15 cellular contexts compared by ENCODE assay signal in genomic region chr5:65779643-65780042, GRCh38. TPM values are rescaled to one million over a fixed set of nuclear protein-coding genes. Genes with fewer than 3 reads are reported as not detected.
DNase-seq lines count a peak whose midpoint lies in the region; ATAC-seq and TF ChIP-seq lines count a peak whose summit lies in the region.
"Had no signal": no experiment of that assay in that cellular context is flagged by ENCODE, and none has a peak within 500 bp of the region (broad histone marks: within the 10 kb centered on the region; RNA-seq: fewer than 3 reads in every experiment).

No MANE protein-coding gene starts in this region.

- peak in 1 of 5 donors; percentile 20 for DNase-seq in CD4-positive, alpha-beta memory T cell
- no peak for DNase-seq in activated CD8-positive, alpha-beta T cell treated with anti-CD3 and anti-CD28 coated beads for 36 hours
- DNase-seq in NCI-H2227 (lab: John Stamatoyannopoulos, UW; ENCODE audit: unreplicated experiment): no peak
- DNase-seq in glomerular visceral epithelial cell (ENCODE audit: extremely low spot score): no peak
- no peak for DNase-seq in NCI-H446 treated with DMSO at 0.1 percent for 48 hours (lab: John Stamatoyannopoulos, UW)
- DNase-seq: activated gamma-delta T cell, colonic mucosa, Kasumi-1, uterus, WERI-Rb-1 had no signal

- CTCF ChIA-PET in CD4-positive, alpha-beta memory T cell (lab: Charles Lee; ENCODE audit: partially characterized antibody): interaction anchor here (1.4 kb wide), 1 partner anchor 18 kb away, joined by 3 read pairs; no protein-coding TSS in a partner anchor
- CTCF ChIA-PET in activated CD8-positive, alpha-beta T cell treated with anti-CD3 and anti-CD28 coated beads for 36 hours (lab: Charles Lee): interaction anchor here (0.5 to 2.4 kb wide), 2 partner anchors 18 to 145 kb away, joined by 3 to 6 read pairs; no protein-coding TSS in a partner anchor

- no peaks in the 10 kb centered on the region for H3K27me3 Mint-ChIP-seq in CD4-positive, alpha-beta memory T cell
- H3K27me3 Mint-ChIP-seq in activated CD8-positive, alpha-beta T cell treated with anti-CD3 and anti-CD28 coated beads for 36 hours: no peaks in the 10 kb centered on the region

- H3K4me3 ChIP-seq in CD4-positive, alpha-beta memory T cell (ENCODE audit: low read length in 2 of 2): no peak overlapping the region
- H3K4me3 ChIP-seq: colonic mucosa, uterus had no signal

- no peak overlapping the region for H3K27ac ChIP-seq in CD4-positive, alpha-beta memory T cell (ENCODE audit: low read depth, low read length)
- H3K27ac ChIP-seq: C4-2B, colonic mucosa, uterus, WERI-Rb-1 had no signal

- H3K27me3 ChIP-seq in CD4-positive, alpha-beta memory T cell (ENCODE audit: insufficient read depth, low read length): no peaks in the 10 kb centered on the region
- H3K27me3 ChIP-seq: colonic mucosa, uterus had no signal

- peaks cover 9% of the 10 kb centered on the region for H3K4me1 ChIP-seq in CD4-positive, alpha-beta memory T cell (ENCODE audit: insufficient read depth, low read length)
- H3K4me1 ChIP-seq: colonic mucosa, uterus had no signal

- no peaks in the 10 kb centered on the region for H3K36me3 ChIP-seq in CD4-positive, alpha-beta memory T cell (ENCODE audit: insufficient read depth, low read length)
- H3K36me3 ChIP-seq: colonic mucosa, uterus had no signal

- POLR2A ChIA-PET in CD4-positive, alpha-beta memory T cell (lab: Charles Lee; ENCODE audit: partially characterized antibody): interaction anchor here (1.7 kb wide), 1 partner anchor 147 kb away, joined by 3 read pairs; the partner anchor contains the start of gene ERBIN
- POLR2A ChIA-PET in activated CD8-positive, alpha-beta T cell treated with anti-CD3 and anti-CD28 coated beads for 36 hours (lab: Charles Lee): no interaction called here

- no peaks in the 10 kb centered on the region for H3K9me3 ChIP-seq in CD4-positive, alpha-beta memory T cell (ENCODE audit: control insufficient read depth in 1 of 2, low read length in 2 of 2)
- H3K9me3 ChIP-seq: colonic mucosa, uterus had no signal

- H3K4me3 Mint-ChIP-seq in CD4-positive, alpha-beta memory T cell: peak overlapping the region in 7 of 8 donors; percentile 7 to 84 (median 55)
- no peak overlapping the region for H3K4me3 Mint-ChIP-seq in activated CD8-positive, alpha-beta T cell treated with anti-CD3 and anti-CD28 coated beads for 36 hours
- H3K4me3 Mint-ChIP-seq: neural crest cell had no signal

- ATAC-seq in GM18858 (IDR thresholded peaks at IDR 0.05; ENCODE audit: unreplicated experiment) (peak; percentile 76), HG03097 (IDR thresholded peaks at IDR 0.05; ENCODE audit: low FRiP score, unreplicated experiment) (peak; percentile 57), GM18520 (IDR thresholded peaks at IDR 0.05; ENCODE audit: unreplicated experiment) (no peak)
- peak; percentile 77 for ATAC-seq in activated CD8-positive, alpha-beta T cell treated with anti-CD3 and anti-CD28 coated beads for 36 hours

- peak overlapping the region in 6 of 7 donors; percentile 26 to 90 (median 70) for H3K27ac Mint-ChIP-seq in CD4-positive, alpha-beta memory T cell
- peak overlapping the region; percentile 57 for H3K27ac Mint-ChIP-seq in activated CD8-positive, alpha-beta T cell treated with anti-CD3 and anti-CD28 coated beads for 36 hours

- intact Hi-C loops in CD4-positive, alpha-beta memory T cell (cut with micrococcal nuclease): no loop called here
- intact Hi-C loops in activated CD8-positive, alpha-beta T cell treated with anti-CD3 and anti-CD28 coated beads for 36 hours (cut with micrococcal nuclease): no loop called here

- TF ChIP-seq CTCF in activated CD8-positive, alpha-beta T cell treated with anti-CD3 and anti-CD28 coated beads for 36 hours (IDR thresholded peaks at IDR 0.05): no peak

- no peaks in the 10 kb centered on the region for H3K9me3 Mint-ChIP-seq in CD4-positive, alpha-beta memory T cell
- no peaks in the 10 kb centered on the region for H3K9me3 Mint-ChIP-seq in activated CD8-positive, alpha-beta T cell treated with anti-CD3 and anti-CD28 coated beads for 36 hours
- H3K9me3 Mint-ChIP-seq: neural crest cell had no signal

- peaks cover 0 to 16% of the 10 kb centered on the region in 2 donors for H3K36me3 Mint-ChIP-seq in CD4-positive, alpha-beta memory T cell
- peaks cover 50% of the 10 kb centered on the region for H3K36me3 Mint-ChIP-seq in activated CD8-positive, alpha-beta T cell treated with anti-CD3 and anti-CD28 coated beads for 36 hours (ENCODE audit: low read depth)

- H3K4me1 Mint-ChIP-seq in CD4-positive, alpha-beta memory T cell: peaks cover 8 to 23% (median 15%) of the 10 kb centered on the region in 4 donors
- H3K4me1 Mint-ChIP-seq in activated CD8-positive, alpha-beta T cell treated with anti-CD3 and anti-CD28 coated beads for 36 hours (ENCODE audit: low read depth): peaks cover 24% of the 10 kb centered on the region
- H3K4me1 Mint-ChIP-seq: neural crest cell had no signal

RNA-seq across cellular contexts. Expression of gene NLN, which starts 57.6 kb away (rescaled TPM):
- 1 to 10 TPM; 2.3 to 2.4 TPM for total RNA-seq in CD4-positive, alpha-beta memory T cell
- polyA plus RNA-seq in CD4-positive, alpha-beta memory T cell: 1 to 10 TPM; 2.9 to 3.5 TPM
- total RNA-seq in activated CD8-positive, alpha-beta T cell treated with anti-CD3 and anti-CD28 coated beads for 36 hours: 10 to 100 TPM; 38.4 to 42.5 TPM

RNA-seq across cellular contexts. Expression of gene SGTB, which starts 57.7 kb away (rescaled TPM):
- total RNA-seq in CD4-positive, alpha-beta memory T cell: 10 to 100 TPM; 42.6 to 46.5 TPM
- polyA plus RNA-seq in CD4-positive, alpha-beta memory T cell: 10 to 100 TPM in 1 of 2 donors, 1 to 10 TPM in 1; 9.3 to 22.3 TPM
- 10 to 100 TPM; 17.0 to 18.5 TPM for total RNA-seq in activated CD8-positive, alpha-beta T cell treated with anti-CD3 and anti-CD28 coated beads for 36 hours

Comparison
In these comparisons a context has a peak if more than half of its experiments do, and no peak if none do; other contexts are left out.
1. RNA of gene NLN, which starts 57.6 kb away (total RNA-seq): 38.4 to 42.5 TPM in activated CD8-positive, alpha-beta T cell treated with anti-CD3 and anti-CD28 coated beads for 36 hours; 2.3 to 2.4 TPM in CD4-positive, alpha-beta memory T cell; every median in the first group is over 10 times any median in the second.